1 cellular context compared by ENCODE assay signal in genomic region chr1:203178083-203178482, GRCh38.
TF ChIP-seq lines count a peak whose summit lies in the region.

No MANE protein-coding gene starts in this region.

TF ChIP-seq in HCT116, 20 proteins besides CTCF, POLR2A, EP300 and RAD21 (continued from another document):
- no peak for TF ChIP-seq REST (IDR thresholded peaks at IDR 0.05; ENCODE audit: low read depth)
- TF ChIP-seq EZH2 (IDR thresholded peaks at IDR 0.05): no peak
- TF ChIP-seq ZNF274 (IDR thresholded peaks at IDR 0.05; ENCODE audit: low read depth, low read length): no peak
- TF ChIP-seq ZFX (IDR thresholded peaks at IDR 0.05): no peak
- no peak for TF ChIP-seq FOSL1 (IDR thresholded peaks at IDR 0.05; ENCODE audit: low read depth)
- TF ChIP-seq SIN3A (IDR thresholded peaks at IDR 0.05; ENCODE audit: low read depth): no peak
- TF ChIP-seq CBX3 (IDR thresholded peaks at IDR 0.05; ENCODE audit: low read depth): no peak
- TF ChIP-seq CEBPB (IDR thresholded peaks at IDR 0.05; ENCODE audit: low read depth): no peak
- peak; percentile 52; the same call in 1 of the 2 replicates for TF ChIP-seq JUND (IDR thresholded peaks at IDR 0.05)
- peak; percentile 66 for TF ChIP-seq SP1 (IDR thresholded peaks at IDR 0.05; ENCODE audit: low read depth)
- 0 out of 2 replicates have a peak, but pooled peaks have one; percentile 24 for TF ChIP-seq POLR2AphosphoS5 (IDR thresholded peaks at IDR 0.05; ENCODE audit: low read depth, low read length)
- TF ChIP-seq ZBTB33 (IDR thresholded peaks at IDR 0.05; ENCODE audit: extremely low read depth, insufficient replicate concordance, low read length): no peak
- TF ChIP-seq ATF3 (IDR thresholded peaks at IDR 0.05): no peak
